9 cellular contexts compared by ENCODE assay signal in the genomic region with DNA sequence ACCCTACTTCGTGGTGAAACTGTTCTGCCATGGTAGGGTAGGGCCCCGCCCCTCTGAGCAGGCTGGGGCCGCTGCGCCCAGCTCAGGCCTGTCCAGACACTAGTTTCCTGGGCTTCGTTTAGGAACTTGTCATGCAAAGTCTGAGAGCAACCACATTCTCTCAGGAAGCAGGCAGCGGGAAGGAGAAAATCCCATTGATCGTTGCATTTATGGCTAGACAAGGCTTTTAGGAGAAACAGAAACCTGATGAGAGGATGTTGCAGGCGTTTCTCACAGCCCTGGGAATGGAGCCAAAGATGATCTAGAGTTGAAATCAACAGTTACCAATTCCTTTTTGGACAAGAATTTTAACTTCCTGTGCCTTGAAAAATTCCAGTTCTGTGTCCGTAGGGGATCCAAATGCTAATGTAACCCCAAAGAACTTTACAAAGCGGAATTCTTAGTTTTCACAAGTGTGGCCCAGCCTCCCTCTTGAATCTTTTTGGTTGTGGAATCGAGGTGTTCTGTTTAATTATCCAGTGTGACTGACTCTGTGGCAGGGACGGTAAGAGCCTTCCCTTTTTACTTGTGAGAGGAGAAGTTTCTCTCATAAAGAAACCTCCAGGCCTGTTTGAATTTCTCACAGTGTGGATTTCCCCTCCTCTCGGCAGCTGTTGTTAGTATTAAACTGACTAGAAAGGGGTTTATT. TPM values are rescaled to one million over a fixed set of nuclear protein-coding genes. Genes with fewer than 3 reads are reported as not detected.
A peak's percentile ranks its signal among the peaks of the same experiment; 100 is the strongest.
DNase-seq lines count a peak whose midpoint lies in the region; ATAC-seq and TF ChIP-seq lines count a peak whose summit lies in the region.
"Had no signal": no experiment of that assay in that cellular context is flagged by ENCODE, and none has a peak within 500 bp of the region (broad histone marks: within the 10 kb centered on the region; RNA-seq: fewer than 3 reads in every experiment).

No MANE protein-coding gene starts in this region.

- H3F3A ChIP-seq in MM.1S (ENCODE audit: insufficient read depth, low read length), result peaks cover 23% of the 10 kb centered on the region

- H3K27ac ChIP-seq in MM.1S (ENCODE audit: low read length), result peak overlapping the region; percentile 0; the same call in 1 of the 2 replicates

- no peak overlapping the region for H3K27ac Mint-ChIP-seq in nephron progenitor cell

- no peaks in the 10 kb centered on the region for H3K36me3 Mint-ChIP-seq in nephron progenitor cell (ENCODE audit: low read depth)

- H3K4me3 ChIP-seq in MM.1S (ENCODE audit: low read length), result no peak overlapping the region

- peaks cover 52% of the 10 kb centered on the region for H3K4me1 ChIP-seq in MM.1S (ENCODE audit: low read length)

- H3K9me3 ChIP-seq in MM.1S (replicated peaks; ENCODE audit: insufficient read depth, low read length), result no peaks in the 10 kb centered on the region

- peak overlapping the region; percentile 49; the same call in 1 of the 2 replicates for H2AFZ ChIP-seq in MM.1S (ENCODE audit: low read length)

- no peaks in the 10 kb centered on the region for H3K27me3 ChIP-seq in MM.1S (replicated peaks; ENCODE audit: insufficient read depth, low read length)

- H3K36me3 ChIP-seq in MM.1S (replicated peaks; ENCODE audit: insufficient read depth, low read length), result no peaks in the 10 kb centered on the region

- H3K79me2 ChIP-seq in MM.1S (ENCODE audit: low read length), result no peaks in the 10 kb centered on the region

- no peak overlapping the region for H3K4me3 Mint-ChIP-seq in nephron progenitor cell

- intact Hi-C loops in sciatic nerve (cut with DNase I), result no loop called here

- ATAC-seq in GM21619 (IDR thresholded peaks at IDR 0.05; ENCODE audit: unreplicated experiment), result peak; percentile 56
- ATAC-seq in sciatic nerve, result peak; percentile 76

- H3K27me3 Mint-ChIP-seq in nephron progenitor cell (ENCODE audit: low read depth, poor library complexity), result peaks cover 11% of the 10 kb centered on the region

- peak overlapping the region; percentile 3; the same call in 1 of the 2 replicates for H3K9ac ChIP-seq in MM.1S (ENCODE audit: low read length)

- no peaks in the 10 kb centered on the region for H4K20me1 ChIP-seq in MM.1S (ENCODE audit: insufficient read depth, low read length)

- DNase-seq in ELR (ENCODE audit: low read depth) (peak; percentile 64), MM.1S (no peak), fibroblast of peridontal ligament (ENCODE audit: extremely low read depth) (peak; percentile 91), sciatic nerve (ENCODE audit: low spot score) (no peak), NCI-H2081 treated with DMSO at 0.1 percent for 48 hours (lab: John Stamatoyannopoulos, UW) (no peak), nephron progenitor cell (no peak), NCI-H2196 treated with DMSO at 0.1 percent for 48 hours (lab: John Stamatoyannopoulos, UW; ENCODE audit: unreplicated experiment) (no peak)

- no peaks in the 10 kb centered on the region for H3K9me3 Mint-ChIP-seq in nephron progenitor cell

- H3K4me2 ChIP-seq in MM.1S (ENCODE audit: low read depth, low read length), result peak overlapping the region; percentile 27

- peaks cover 7% of the 10 kb centered on the region for H3K4me1 Mint-ChIP-seq in nephron progenitor cell

- no peaks in the 10 kb centered on the region for H3K9me2 ChIP-seq in MM.1S (replicated peaks; ENCODE audit: insufficient read depth, low read length)

- TF ChIP-seq CTCF in MM.1S (IDR thresholded peaks at IDR 0.05; ENCODE audit: low read length), result no peak
- no peak for TF ChIP-seq CTCF in nephron progenitor cell (IDR thresholded peaks at IDR 0.05)

RNA-seq across cellular contexts. Expression of gene CXCL9, which starts 4.5 kb away (rescaled TPM):
- total RNA-seq in sciatic nerve, result 1.6 TPM
- total RNA-seq: epithelial cell of proximal tubule had no signal

RNA-seq across cellular contexts. Expression of gene CXCL10, which starts 11.5 kb away (rescaled TPM):
- 5.0 TPM for total RNA-seq in sciatic nerve

RNA-seq across cellular contexts. Expression of gene SDAD1, which starts 21.1 kb away (rescaled TPM):
- total RNA-seq in sciatic nerve, result 37.9 TPM

RNA-seq across cellular contexts. Expression of gene CXCL11, which starts 24.0 kb away (rescaled TPM):
- total RNA-seq in sciatic nerve, result 1.2 TPM

Comparison
In these comparisons a context has a peak if more than half of its experiments do, and no peak if none do; other contexts are left out.
1. DNase-seq: peak in ELR (single experiment) and fibroblast of peridontal ligament (single experiment); none in MM.1S (single experiment), sciatic nerve (single experiment), NCI-H2081 treated with DMSO at 0.1 percent for 48 hours (single experiment), nephron progenitor cell (single experiment) and NCI-H2196 treated with DMSO at 0.1 percent for 48 hours (single experiment).